Comparison of ENCODE assay signal across 29 cellular contexts in the genomic region with DNA sequence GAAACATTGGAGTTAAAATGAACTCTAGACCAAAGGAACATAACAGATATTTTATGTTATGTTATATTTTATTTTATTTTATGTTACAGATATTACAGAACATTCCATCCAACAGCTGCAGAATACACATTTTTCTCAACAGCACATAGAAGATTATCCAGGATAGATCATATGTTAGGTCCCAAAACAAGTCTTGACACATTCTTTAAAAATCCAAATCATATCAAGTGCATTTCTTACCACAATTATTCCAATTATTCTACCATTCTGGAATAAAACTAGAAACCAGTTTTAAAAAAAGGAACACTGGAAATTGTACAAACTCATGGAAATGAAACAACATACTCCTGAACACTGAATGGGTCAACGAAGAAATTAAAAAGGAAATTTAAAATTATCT. TPM values are rescaled to one million over a fixed set of nuclear protein-coding genes. Genes with fewer than 3 reads are reported as not detected.
"Had no signal": no experiment of that assay in that cellular context is flagged by ENCODE, and none has a peak within 500 bp of the region (broad histone marks: within the 10 kb centered on the region; RNA-seq: fewer than 3 reads in every experiment).

No MANE protein-coding gene starts in this region.

- H3K4me1 Mint-ChIP-seq: stimulated activated effector memory CD8-positive, alpha-beta T cell treated with anti-CD3 and anti-CD28 coated beads, Interleukin-12 subunit alpha, Interleukin-12 subunit beta, amount 100 ng/mL, for 72 hours; stimulated activated memory B cell treated with anti-CD40 and anti-IgM and Interleukin-4, amounts not matched to agents 10 μg/mL and 1 μg/mL and 100 μg/mL, for 72 hours; stimulated activated naive B cell treated with anti-CD40 and anti-IgM and Interleukin-4, amounts not matched to agents 10 μg/mL and 1 μg/mL and 100 μg/mL, for 72 hours; stimulated activated naive CD8-positive, alpha-beta T cell treated with anti-CD3 and anti-CD28 coated beads, Interleukin-15, amount 100 ng/mL, for 72 hours had no signal

- H3K27me3 Mint-ChIP-seq: stimulated activated naive B cell treated with anti-CD40 and anti-IgM and Interleukin-4, amounts not matched to agents 10 μg/mL and 1 μg/mL and 100 μg/mL, for 72 hours; stimulated activated naive CD8-positive, alpha-beta T cell treated with anti-CD3 and anti-CD28 coated beads, Interleukin-15, amount 100 ng/mL, for 72 hours; stimulated activated naive CD8-positive, alpha-beta T cell treated with anti-CD3 and anti-CD28 coated beads, Interleukin-15, Interleukin-2, amounts not matched to agents 100 ng/mL and 50 ng/mL, for 24 hours; type B pancreatic cell had no signal

- FAIRE-seq: urothelium cell line had no signal

- H3K27ac ChIP-seq: stomach, suprapubic skin, testis, thoracic aorta, thyroid gland, tibial artery, tibial nerve, transverse colon, upper lobe of left lung, upper lobe of right lung, uterus, vagina had no signal

- H3K4me3 Mint-ChIP-seq: stimulated activated effector memory CD8-positive, alpha-beta T cell treated with anti-CD3 and anti-CD28 coated beads, Interleukin-12 subunit alpha, Interleukin-12 subunit beta, amount 100 ng/mL, for 72 hours; stimulated activated memory B cell treated with anti-CD40 and anti-IgM and Interleukin-4, amounts not matched to agents 10 μg/mL and 1 μg/mL and 100 μg/mL, for 72 hours; stimulated activated naive B cell treated with anti-CD40 and anti-IgM and Interleukin-4, amounts not matched to agents 10 μg/mL and 1 μg/mL and 100 μg/mL, for 72 hours; stimulated activated naive CD8-positive, alpha-beta T cell treated with anti-CD3 and anti-CD28 coated beads, Interleukin-15, amount 100 ng/mL, for 72 hours; stimulated activated naive CD8-positive, alpha-beta T cell treated with anti-CD3 and anti-CD28 coated beads, Interleukin-15, Interleukin-2, amounts not matched to agents 100 ng/mL and 50 ng/mL, for 24 hours; type B pancreatic cell had no signal

- H3K36me3 Mint-ChIP-seq: stimulated activated effector memory CD8-positive, alpha-beta T cell treated with anti-CD3 and anti-CD28 coated beads, Interleukin-12 subunit alpha, Interleukin-12 subunit beta, amount 100 ng/mL, for 72 hours; type B pancreatic cell had no signal

- H3K27ac Mint-ChIP-seq: stimulated activated effector memory CD8-positive, alpha-beta T cell treated with anti-CD3 and anti-CD28 coated beads, Interleukin-12 subunit alpha, Interleukin-12 subunit beta, amount 100 ng/mL, for 72 hours; stimulated activated memory B cell treated with anti-CD40 and anti-IgM and Interleukin-4, amounts not matched to agents 10 μg/mL and 1 μg/mL and 100 μg/mL, for 72 hours; stimulated activated naive B cell treated with anti-CD40 and anti-IgM and Interleukin-4, amounts not matched to agents 10 μg/mL and 1 μg/mL and 100 μg/mL, for 72 hours; stimulated activated naive CD8-positive, alpha-beta T cell treated with anti-CD3 and anti-CD28 coated beads, Interleukin-15, Interleukin-2, amounts not matched to agents 100 ng/mL and 50 ng/mL, for 24 hours; type B pancreatic cell had no signal

- H3K4me1 ChIP-seq: stomach, suprapubic skin, testis, thyroid gland, tibial artery, tibial nerve, transverse colon, upper lobe of left lung, upper lobe of right lung, uterus, vagina had no signal

- H3K4me3 ChIP-seq: stomach, suprapubic skin, testis, thoracic aorta, thyroid gland, tibial artery, tibial nerve, transverse colon, upper lobe of left lung, upper lobe of right lung, uterus, vagina had no signal

- H3K27me3 ChIP-seq: stomach, suprapubic skin, testis, thyroid gland, tibial artery, tibial nerve, transverse colon, upper lobe of left lung, upper lobe of right lung, uterus, vagina had no signal

- H3K9me3 ChIP-seq: testis, thyroid gland, upper lobe of right lung, vagina had no signal

- DNase-seq: stimulated activated CD4-positive, alpha-beta T cell treated with anti-CD3 and anti-CD28 coated beads, Interleukin-2, amount 100 ng/mL, for 48 hours; stimulated activated CD4-positive, alpha-beta T cell treated with anti-CD3 and anti-CD28 coated beads, Interleukin-4, amount 100 ng/mL, for 1 hour; stimulated activated CD4-positive, alpha-beta T cell treated with anti-CD3 and anti-CD28 coated beads, Interleukin-4, amount 100 ng/mL, for 24 hours; stimulated activated CD4-positive, alpha-beta T cell treated with anti-CD3 and anti-CD28 coated beads, Interleukin-4, amount 100 ng/mL, for 4 hours; stimulated activated CD8-positive, alpha-beta memory T cell treated with anti-CD3 and anti-CD28 coated beads, Interleukin-4, amount 100 ng/mL, for 48 hours; stimulated activated naive B cell treated with anti-CD40 and anti-IgM and Interleukin-4, amounts not matched to agents 10 μg/mL and 1 μg/mL and 100 μg/mL, for 72 hours; stimulated activated naive CD4-positive, alpha-beta T cell; stimulated activated naive CD4-positive, alpha-beta T cell treated with Interleukin-2 at 50 U/mL for 16 hours; stimulated activated naive CD8-positive, alpha-beta T cell treated with anti-CD3 and anti-CD28 coated beads, Interleukin-15, amount 100 ng/mL, for 72 hours; stimulated activated naive CD8-positive, alpha-beta T cell treated with anti-CD3 and anti-CD28 coated beads, Interleukin-15, Interleukin-2, amounts not matched to agents 100 U/mL and 50 U/mL, for 24 hours; stomach; substantia nigra; testis; thyroid gland; tibial artery; transverse colon; trophoblast cell; upper lobe of left lung; upper lobe of right lung; uterus had no signal

- H3K36me3 ChIP-seq: stomach, suprapubic skin, thoracic aorta, thyroid gland, tibial artery, tibial nerve, transverse colon, upper lobe of left lung, upper lobe of right lung, uterus, vagina had no signal

- ATAC-seq: stimulated activated effector memory CD8-positive, alpha-beta T cell treated with anti-CD3 and anti-CD28 coated beads, Interleukin-12 subunit alpha, Interleukin-12 subunit beta, amount 100 ng/mL, for 72 hours; stimulated activated memory B cell treated with anti-CD40 and anti-IgM and Interleukin-4, amounts not matched to agents 10 μg/mL and 1 μg/mL and 100 μg/mL, for 72 hours; stimulated activated naive B cell treated with anti-CD40 and anti-IgM and Interleukin-4, amounts not matched to agents 10 μg/mL and 1 μg/mL and 100 μg/mL, for 72 hours; stimulated activated naive CD8-positive, alpha-beta T cell treated with anti-CD3 and anti-CD28 coated beads, Interleukin-15, amount 100 ng/mL, for 72 hours; stimulated activated naive CD8-positive, alpha-beta T cell treated with anti-CD3 and anti-CD28 coated beads, Interleukin-15, Interleukin-2, amounts not matched to agents 100 U/mL and 50 U/mL, for 24 hours; upper lobe of right lung had no signal

RNA-seq across cellular contexts. Expression of a gene that starts 31.7 kb away (rescaled TPM):
- total RNA-seq: upper lobe of right lung had no signal
